8 cellular contexts compared by ENCODE assay signal in genomic region chr12:121801601-121802484, GRCh38. TPM values are rescaled to one million over a fixed set of nuclear protein-coding genes. Genes with fewer than 3 reads are reported as not detected.
DNase-seq lines count a peak whose midpoint lies in the region; ATAC-seq and TF ChIP-seq lines count a peak whose summit lies in the region.

No MANE protein-coding gene starts in this region.

- H3K4me3 Mint-ChIP-seq in progenitor cell of endocrine pancreas (ENCODE audit: low read depth): peak overlapping the region; percentile 90

- H3K27ac Mint-ChIP-seq in progenitor cell of endocrine pancreas: peak overlapping the region; percentile 99

- H3K27me3 Mint-ChIP-seq in progenitor cell of endocrine pancreas: no peaks in the 10 kb centered on the region

- no peaks in the 10 kb centered on the region for H3K9me3 Mint-ChIP-seq in progenitor cell of endocrine pancreas (ENCODE audit: low read depth)

- H3K4me1 Mint-ChIP-seq in progenitor cell of endocrine pancreas (ENCODE audit: low read depth): peaks cover 33% of the 10 kb centered on the region

- no peak for TF ChIP-seq CTCF in progenitor cell of endocrine pancreas (IDR thresholded peaks at IDR 0.05; ENCODE audit: unreplicated experiment)

- DNase-seq in SIG-M5 treated with dmso at 0.1 percent for 504 hours (lab: John Stamatoyannopoulos, UW; ENCODE audit: unreplicated experiment): peak; percentile 55
- no peak for DNase-seq in SIG-M5 (lab: John Stamatoyannopoulos, UW)
- peak; percentile 78 for DNase-seq in NCI-H774 (lab: John Stamatoyannopoulos, UW)
- DNase-seq in activated naive CD4-positive, alpha-beta T cell treated with Interleukin-2 at 50 U/mL for 16 hours: peak; percentile 41
- peak; percentile 64 for DNase-seq in globus pallidus (ENCODE audit: low spot score)
- DNase-seq in progenitor cell of endocrine pancreas (ENCODE audit: low spot score, unreplicated experiment): no peak
- no peak for DNase-seq in SK-N-DZ (ENCODE audit: low spot score)

- H3K36me3 Mint-ChIP-seq in progenitor cell of endocrine pancreas (ENCODE audit: insufficient read depth): peaks cover 13% of the 10 kb centered on the region

- no peak for ATAC-seq in esophagus mucosa

RNA-seq across cellular contexts. Expression of gene SETD1B, which starts 2.0 kb away (rescaled TPM):
- 27.2 and 28.6 TPM in 2 replicates for total RNA-seq in progenitor cell of endocrine pancreas
- polyA plus RNA-seq in SK-N-DZ (2014; cell fraction: cytosol; rRNA removed): 3.3 and 4.6 TPM in 2 replicates
- polyA plus RNA-seq in SK-N-DZ (2014; cell fraction: nucleus; rRNA removed): 3.4 and 6.6 TPM in 2 replicates
- total RNA-seq in esophagus mucosa: 16.3 TPM

RNA-seq across cellular contexts. Expression of gene RHOF, which starts 8.4 kb away (rescaled TPM):
- total RNA-seq in progenitor cell of endocrine pancreas: 36.0 and 37.5 TPM in 2 replicates
- 0.90 and 3.7 TPM in 2 replicates for polyA plus RNA-seq in SK-N-DZ (2014; cell fraction: cytosol; rRNA removed)
- 57.6 and 75.5 TPM in 2 replicates for polyA plus RNA-seq in SK-N-DZ (2014; cell fraction: nucleus; rRNA removed)
- total RNA-seq in esophagus mucosa: 5.9 TPM

RNA-seq across cellular contexts. Expression of gene HPD, which starts 56.8 kb away (rescaled TPM):
- not detected in 2 replicates for total RNA-seq in progenitor cell of endocrine pancreas
- polyA plus RNA-seq in SK-N-DZ (2014; cell fraction: cytosol; rRNA removed): not detected in 2 replicates
- polyA plus RNA-seq in SK-N-DZ (2014; cell fraction: nucleus; rRNA removed): not detected in 2 replicates
- 0.28 TPM for total RNA-seq in esophagus mucosa

Comparison
In these comparisons a context has a peak if more than half of its experiments do, and no peak if none do; other contexts are left out.
1. DNase-seq: peak in SIG-M5 treated with dmso at 0.1 percent for 504 hours (single experiment), NCI-H774 (single experiment), activated naive CD4-positive, alpha-beta T cell treated with Interleukin-2 at 50 U/mL for 16 hours (single experiment) and globus pallidus (single experiment); none in SIG-M5 (single experiment), progenitor cell of endocrine pancreas (single experiment) and SK-N-DZ (single experiment).